9 cellular contexts compared by ENCODE assay signal in genomic region chr20:58306421-58307261, GRCh38. TPM values are rescaled to one million over a fixed set of nuclear protein-coding genes. Genes with fewer than 3 reads are reported as not detected.
A peak's percentile ranks its signal among the peaks of the same experiment; 100 is the strongest.
DNase-seq lines count a peak whose midpoint lies in the region; ATAC-seq and TF ChIP-seq lines count a peak whose summit lies in the region.
"Had no signal": no experiment of that assay in that cellular context is flagged by ENCODE, and none has a peak within 500 bp of the region (broad histone marks: within the 10 kb centered on the region; RNA-seq: fewer than 3 reads in every experiment).

No MANE protein-coding gene starts in this region.

- POLR2A ChIA-PET in activated B cell treated with CpG ODN at 0.5 μM for 24 hours (lab: Charles Lee) = interaction anchor here (0.8 to 3.2 kb wide), 10 partner anchors 10 to 914 kb away, joined by 3 to 27 read pairs (median 7); partner anchors contain the start of genes ATP5F1E, STX16 and VAPB

- no peak for TF ChIP-seq EP300 in gastroesophageal sphincter (IDR thresholded peaks at IDR 0.05)

- H3K9me3 Mint-ChIP-seq in activated B cell treated with CpG ODN at 0.5 μM for 24 hours (no peaks in the 10 kb centered on the region), chondrocyte (ENCODE audit: low read depth) (no peaks in the 10 kb centered on the region)

- peak; percentile 89 for DNase-seq in Jurkat, Clone E6-1 (ENCODE audit: low read depth, low spot score)
- DNase-seq in activated B cell treated with CpG ODN at 0.5 μM for 24 hours (peak; percentile 53), chondrocyte (ENCODE audit: low spot score) (no peak), NCI-H2081 treated with DMSO at 0.1 percent for 48 hours (lab: John Stamatoyannopoulos, UW) (no peak)

- no peaks in the 10 kb centered on the region for H3K27me3 ChIP-seq in gastroesophageal sphincter
- H3K27me3 ChIP-seq: adrenal gland had no signal

- peak overlapping the region in 16 of 21 experiments; percentile 11 to 78 (median 60) for H3K27ac ChIP-seq in skin epidermis
- no peak overlapping the region for H3K27ac ChIP-seq in gastroesophageal sphincter

- peaks cover 0 to 4% of the 10 kb centered on the region in 2 donors for H3K36me3 ChIP-seq in gastroesophageal sphincter

- H3K4me1 Mint-ChIP-seq in activated B cell treated with CpG ODN at 0.5 μM for 24 hours (peaks cover 49% of the 10 kb centered on the region), chondrocyte (ENCODE audit: low read depth) (peaks cover 29% of the 10 kb centered on the region)

- H3K27me3 Mint-ChIP-seq in activated B cell treated with CpG ODN at 0.5 μM for 24 hours = no peaks in the 10 kb centered on the region
- H3K27me3 Mint-ChIP-seq in chondrocyte (ENCODE audit: low read depth) = no peaks in the 10 kb centered on the region

- H3K36me3 Mint-ChIP-seq in activated B cell treated with CpG ODN at 0.5 μM for 24 hours (ENCODE audit: low read depth) = peaks cover 19% of the 10 kb centered on the region
- peaks cover 1% of the 10 kb centered on the region for H3K36me3 Mint-ChIP-seq in chondrocyte (ENCODE audit: low read depth)

- peaks cover 0 to 40% (median 5%) of the 10 kb centered on the region in 3 donors for H3K4me1 ChIP-seq in gastroesophageal sphincter

- ATAC-seq in GM18858 (IDR thresholded peaks at IDR 0.05; ENCODE audit: unreplicated experiment) (peak; percentile 38), activated B cell treated with CpG ODN at 0.5 μM for 24 hours (ENCODE audit: low read depth) (peak; percentile 61), gastroesophageal sphincter (no peak), HG03045 (IDR thresholded peaks at IDR 0.05; ENCODE audit: unreplicated experiment) (no peak)

- TF ChIP-seq POLR2A in gastroesophageal sphincter (IDR thresholded peaks at IDR 0.05) = no peak

- peak overlapping the region; percentile 44 for H3K4me3 ChIP-seq in Jurkat, Clone E6-1 (ENCODE audit: low read length)
- no peak overlapping the region for H3K4me3 ChIP-seq in skin epidermis
- H3K4me3 ChIP-seq in gastroesophageal sphincter = no peak overlapping the region
- H3K4me3 ChIP-seq: adrenal gland had no signal

- CTCF ChIA-PET in activated B cell treated with CpG ODN at 0.5 μM for 24 hours (lab: Charles Lee) = interaction anchor here (0.9 to 1.4 kb wide), 2 partner anchors 72 to 345 kb away, joined by 3 to 5 read pairs; partner anchors contain the start of gene STX16

- no peaks in the 10 kb centered on the region for H3K9me3 ChIP-seq in gastroesophageal sphincter
- H3K9me3 ChIP-seq: adrenal gland had no signal

- H3K27ac Mint-ChIP-seq in activated B cell treated with CpG ODN at 0.5 μM for 24 hours (peak overlapping the region; percentile 94), chondrocyte (ENCODE audit: unreplicated experiment) (peak overlapping the region; percentile 36)

- peak overlapping the region; percentile 73 for H3K4me3 Mint-ChIP-seq in activated B cell treated with CpG ODN at 0.5 μM for 24 hours
- no peak overlapping the region for H3K4me3 Mint-ChIP-seq in chondrocyte (ENCODE audit: unreplicated experiment)

- intact Hi-C loops in activated B cell treated with CpG ODN at 0.5 μM for 24 hours (cut with micrococcal nuclease) = loop anchor here (1.0 to 10.0 kb wide), 9 partner anchors 69 to 1914 kb away; partner anchors contain the start of genes AURKA, CSTF1, CTSZ and PMEPA1

- WGBS in gastroesophageal sphincter (ENCODE audit: low coverage in 1 of 2), 2 donors = 55 to 80% methylated on average over 7 to 11 of the region's 11 CpGs

- TF ChIP-seq CTCF in activated B cell treated with CpG ODN at 0.5 μM for 24 hours (IDR thresholded peaks at IDR 0.05) (no peak), chondrocyte (IDR thresholded peaks at IDR 0.05) (no peak), gastroesophageal sphincter (IDR thresholded peaks at IDR 0.05) (no peak)

RNA-seq across cellular contexts. Expression of gene RAB22A, which starts 2.9 kb away (rescaled TPM):
- 4.0 TPM for polyA plus RNA-seq in Jurkat, Clone E6-1 (2012; ENCODE audit: insufficient read depth, insufficient read length)
- 14.4 and 15.7 TPM in 2 replicates for total RNA-seq in activated B cell treated with CpG ODN at 0.5 μM for 24 hours
- total RNA-seq in chondrocyte = 25.2 to 29.0 TPM (median 26.4 TPM) in 3 replicates
- total RNA-seq in gastroesophageal sphincter = 10 to 100 TPM; 23.2 to 26.8 (median 25.6) TPM

Comparison
In these comparisons a context has a peak if more than half of its experiments do, and no peak if none do; other contexts are left out.
1. ATAC-seq: peak in GM18858 (single experiment) and activated B cell treated with CpG ODN at 0.5 μM for 24 hours (single experiment); none in gastroesophageal sphincter (single experiment) and HG03045 (single experiment).
2. DNase-seq: peak in Jurkat, Clone E6-1 (single experiment) and activated B cell treated with CpG ODN at 0.5 μM for 24 hours (single experiment); none in chondrocyte (single experiment) and NCI-H2081 treated with DMSO at 0.1 percent for 48 hours (single experiment).
3. H3K27ac ChIP-seq: peak in skin epidermis (16 of 21); none in gastroesophageal sphincter (0 of 4).